In genomic region chr1:34478460-34479076, GRCh38 we compare ENCODE assay signal across 17 cellular contexts.
"Had no signal": no experiment of that assay in that cellular context is flagged by ENCODE, and none has a peak within 500 bp of the region (broad histone marks: within the 10 kb centered on the region; RNA-seq: fewer than 3 reads in every experiment).

No MANE protein-coding gene starts in this region.

- H3K4me1 ChIP-seq: sigmoid colon, suprapubic skin, upper lobe of left lung had no signal

- H3K27ac Mint-ChIP-seq: activated naive CD8-positive, alpha-beta T cell; dendritic cell treated with granulocyte-macrophage colony-stimulating factor and Interleukin-4, amounts not matched to agents 40 ng/mL and 50 ng/mL, for 4 days; memory B cell; natural killer cell treated with Interleukin-12 subunit alpha and Interleukin-12 subunit beta and Interleukin-15 and Interleukin-18, amount 100 ng/mL, for 72 hours had no signal

- H3K36me3 ChIP-seq: brain microvascular endothelial cell, sigmoid colon, suprapubic skin, upper lobe of left lung had no signal

- ATAC-seq: activated CD4-positive, CD25-positive, alpha-beta regulatory T cell treated with anti-CD3 and anti-CD28 coated beads, Interleukin-2, amount 50 U/mL, for 24 hours; left lobe of liver; natural killer cell treated with Interleukin-12 subunit alpha and Interleukin-12 subunit beta and Interleukin-15 and Interleukin-18, amount 100 ng/mL, for 72 hours had no signal

- H3K36me3 Mint-ChIP-seq: activated naive CD8-positive, alpha-beta T cell; memory B cell; natural killer cell treated with Interleukin-12 subunit alpha and Interleukin-12 subunit beta and Interleukin-15 and Interleukin-18, amount 100 ng/mL, for 72 hours had no signal

- H3K27me3 ChIP-seq: brain microvascular endothelial cell, upper lobe of left lung had no signal

- DNase-seq: activated effector memory CD4-positive, alpha-beta T cell treated with Interleukin-2 at 50 U/mL for 16 hours; activated T-cell treated with anti-CD3 and anti-CD28 coated beads, Interleukin-2, amount 50 U/mL, for 1 hour; amygdala; brain microvascular endothelial cell; hippocampal formation; sigmoid colon; stimulated activated CD4-positive, alpha-beta T cell treated with anti-CD3 and anti-CD28 coated beads, Interleukin-2, amount 100 ng/mL, for 24 hours; stimulated activated naive CD4-positive, alpha-beta T cell treated with Interleukin-2 at 50 U/mL for 16 hours; T-helper 2 cell; upper lobe of left lung had no signal

- H3K9me3 Mint-ChIP-seq: dendritic cell treated with granulocyte-macrophage colony-stimulating factor and Interleukin-4, amounts not matched to agents 40 ng/mL and 50 ng/mL, for 4 days; natural killer cell treated with Interleukin-12 subunit alpha and Interleukin-12 subunit beta and Interleukin-15 and Interleukin-18, amount 100 ng/mL, for 72 hours had no signal

- H3K9me3 ChIP-seq: sigmoid colon, suprapubic skin, upper lobe of left lung had no signal

- H3K27ac ChIP-seq: brain microvascular endothelial cell, sigmoid colon, suprapubic skin, upper lobe of left lung had no signal

- H3K4me3 ChIP-seq: sigmoid colon, suprapubic skin, upper lobe of left lung had no signal

- H3K4me1 Mint-ChIP-seq: memory B cell had no signal

- H3K4me3 Mint-ChIP-seq: activated naive CD8-positive, alpha-beta T cell; dendritic cell treated with granulocyte-macrophage colony-stimulating factor and Interleukin-4, amounts not matched to agents 40 ng/mL and 50 ng/mL, for 4 days; memory B cell; natural killer cell treated with Interleukin-12 subunit alpha and Interleukin-12 subunit beta and Interleukin-15 and Interleukin-18, amount 100 ng/mL, for 72 hours had no signal
